11 cellular contexts compared by ENCODE assay signal in genomic region chr16:20902426-20902825, GRCh38. TPM values are rescaled to one million over a fixed set of nuclear protein-coding genes. Genes with fewer than 3 reads are reported as not detected.
DNase-seq lines count a peak whose midpoint lies in the region; ATAC-seq and TF ChIP-seq lines count a peak whose summit lies in the region.
"Had no signal": no experiment of that assay in that cellular context is flagged by ENCODE, and none has a peak within 500 bp of the region (broad histone marks: within the 10 kb centered on the region; RNA-seq: fewer than 3 reads in every experiment).

No MANE protein-coding gene starts in this region.

- 88 to 91% (median 90%) methylated on average over 6 of the region's 6 CpGs for WGBS in heart left ventricle, 4 donors

- H3K27me3 ChIP-seq in heart left ventricle: no peaks in the 10 kb centered on the region

- no peak for DNase-seq in heart left ventricle
- no peak for DNase-seq in left cardiac atrium
- DNase-seq in activated naive CD8-positive, alpha-beta T cell treated with anti-CD3 and anti-CD28 coated beads for 36 hours: no peak
- no peak for DNase-seq in mesothelial cell of epicardium (ENCODE audit: low spot score in 2 of 2, unreplicated experiment in 2 of 2)
- DNase-seq in type B pancreatic cell (ENCODE audit: extremely low spot score, unreplicated experiment): no peak
- DNase-seq in stimulated activated CD4-positive, alpha-beta T cell treated with anti-CD3 and anti-CD28 coated beads, Interleukin-4, amount 100 ng/mL, for 1 hour: no peak
- DNase-seq in left lobe of liver (ENCODE audit: low spot score): no peak
- DNase-seq: activated CD4-positive, alpha-beta T cell treated with anti-CD3 and anti-CD28 coated beads, Interleukin-2, amount 50 U/mL, for 1 hour; NCI-H526; stimulated activated CD4-positive, alpha-beta T cell treated with anti-CD3 and anti-CD28 coated beads, Interleukin-15, amount 100 ng/mL, for 24 hours had no signal

- peak overlapping the region in 11 of 12 donors; percentile 5 to 99 (median 97) for H3K27ac ChIP-seq in heart left ventricle

- peaks cover 45% of the 10 kb centered on the region for H3K36me3 Mint-ChIP-seq in activated naive CD8-positive, alpha-beta T cell treated with anti-CD3 and anti-CD28 coated beads for 36 hours
- H3K36me3 Mint-ChIP-seq in mesothelial cell of epicardium: no peaks in the 10 kb centered on the region
- H3K36me3 Mint-ChIP-seq in type B pancreatic cell: peaks cover 19% of the 10 kb centered on the region

- H3K4me3 Mint-ChIP-seq in activated naive CD8-positive, alpha-beta T cell treated with anti-CD3 and anti-CD28 coated beads for 36 hours: peak overlapping the region; percentile 83
- H3K4me3 Mint-ChIP-seq in mesothelial cell of epicardium: peak overlapping the region; percentile 83
- peak overlapping the region; percentile 94 for H3K4me3 Mint-ChIP-seq in type B pancreatic cell

- H3K4me1 ChIP-seq in heart left ventricle: peaks cover 19 to 82% (median 71%) of the 10 kb centered on the region in 12 donors

- TF ChIP-seq CTCF in heart left ventricle (IDR thresholded peaks at IDR 0.05) (no peak), mesothelial cell of epicardium (IDR thresholded peaks at IDR 0.05; ENCODE audit: unreplicated experiment) (no peak), type B pancreatic cell (conservative IDR thresholded peaks at IDR 0.05) (no peak)

- peaks cover 62% of the 10 kb centered on the region for H3K4me1 Mint-ChIP-seq in activated naive CD8-positive, alpha-beta T cell treated with anti-CD3 and anti-CD28 coated beads for 36 hours
- H3K4me1 Mint-ChIP-seq in mesothelial cell of epicardium (peaks cover 77% of the 10 kb centered on the region), type B pancreatic cell (ENCODE audit: unreplicated experiment) (peaks cover 60% of the 10 kb centered on the region)

- no peaks in the 10 kb centered on the region for H3K9me3 ChIP-seq in heart left ventricle

- peaks cover 0 to 8% (median under 1%) of the 10 kb centered on the region in 9 donors for H3K36me3 ChIP-seq in heart left ventricle

- H3K9me3 Mint-ChIP-seq in activated naive CD8-positive, alpha-beta T cell treated with anti-CD3 and anti-CD28 coated beads for 36 hours: peaks cover 3% of the 10 kb centered on the region
- H3K9me3 Mint-ChIP-seq in mesothelial cell of epicardium (no peaks in the 10 kb centered on the region), type B pancreatic cell (no peaks in the 10 kb centered on the region)

- H3K27ac Mint-ChIP-seq in activated naive CD8-positive, alpha-beta T cell treated with anti-CD3 and anti-CD28 coated beads for 36 hours: peak overlapping the region; percentile 91
- H3K27ac Mint-ChIP-seq in mesothelial cell of epicardium: peak overlapping the region; percentile 98
- H3K27ac Mint-ChIP-seq in type B pancreatic cell: peak overlapping the region; percentile 99

- intact Hi-C loops in heart left ventricle (cut with DNase I): loop anchor here in 8 of 10 donors (2.0 to 5.0 kb wide), 4 partner anchors 35 to 400 kb away; no protein-coding TSS in a partner anchor
- intact Hi-C loops in left cardiac atrium (cut with DNase I): loop anchor here in 1 of 2 donors (10.0 kb wide), 1 partner anchor 48 kb away; no protein-coding TSS in a partner anchor

- no peak for TF ChIP-seq POLR2A in heart left ventricle (IDR thresholded peaks at IDR 0.05)

- no peaks in the 10 kb centered on the region for H3K27me3 Mint-ChIP-seq in activated naive CD8-positive, alpha-beta T cell treated with anti-CD3 and anti-CD28 coated beads for 36 hours
- H3K27me3 Mint-ChIP-seq in mesothelial cell of epicardium (ENCODE audit: low read depth) (no peaks in the 10 kb centered on the region), type B pancreatic cell (no peaks in the 10 kb centered on the region)

- no peak for ATAC-seq in heart left ventricle
- no peak for ATAC-seq in left cardiac atrium
- ATAC-seq in left lobe of liver: no peak
- no peak for ATAC-seq in GM21447 (IDR thresholded peaks at IDR 0.05; ENCODE audit: unreplicated experiment)

- peak overlapping the region in 3 of 12 donors; percentile 69 to 85 (median 80) for H3K4me3 ChIP-seq in heart left ventricle

RNA-seq across cellular contexts. Expression of gene LYRM1, which starts 1.9 kb away (rescaled TPM):
- total RNA-seq in heart left ventricle (100 to 1,000 TPM in 2 of 9 donors, 10 to 100 TPM in 7; 40.2 to 124 (median 54.6) TPM), left cardiac atrium (10 to 100 TPM; 32.6 TPM), mesothelial cell of epicardium (14.7 to 16.0 TPM (median 15.9 TPM) in 3 replicates), type B pancreatic cell (ENCODE audit: low replicate concordance) (30.6 and 31.7 TPM in 2 replicates), left lobe of liver (33.9 TPM)
- 10 to 100 TPM; 65.5 to 73.0 TPM for polyA plus RNA-seq in heart left ventricle
- 10 to 100 TPM; 22.8 to 25.0 TPM for total RNA-seq in activated naive CD8-positive, alpha-beta T cell treated with anti-CD3 and anti-CD28 coated beads for 36 hours

RNA-seq across cellular contexts. Expression of gene DCUN1D3, which starts 2.3 kb away (rescaled TPM):
- total RNA-seq in heart left ventricle (10 to 100 TPM in 7 of 9 donors, 1 to 10 TPM in 2; 8.3 to 21.4 (median 11.0) TPM), left cardiac atrium (10 to 100 TPM; 15.6 to 27.4 TPM), mesothelial cell of epicardium (10.8 to 12.4 TPM (median 12.0 TPM) in 3 replicates), type B pancreatic cell (ENCODE audit: low replicate concordance) (12.9 and 13.5 TPM in 2 replicates), left lobe of liver (15.0 TPM)
- 10 to 100 TPM in 1 of 2 donors, 1 to 10 TPM in 1; 2.6 to 13.4 TPM for polyA plus RNA-seq in heart left ventricle
- 1 to 10 TPM; 7.7 to 8.2 TPM for total RNA-seq in activated naive CD8-positive, alpha-beta T cell treated with anti-CD3 and anti-CD28 coated beads for 36 hours
